In the genomic region with DNA sequence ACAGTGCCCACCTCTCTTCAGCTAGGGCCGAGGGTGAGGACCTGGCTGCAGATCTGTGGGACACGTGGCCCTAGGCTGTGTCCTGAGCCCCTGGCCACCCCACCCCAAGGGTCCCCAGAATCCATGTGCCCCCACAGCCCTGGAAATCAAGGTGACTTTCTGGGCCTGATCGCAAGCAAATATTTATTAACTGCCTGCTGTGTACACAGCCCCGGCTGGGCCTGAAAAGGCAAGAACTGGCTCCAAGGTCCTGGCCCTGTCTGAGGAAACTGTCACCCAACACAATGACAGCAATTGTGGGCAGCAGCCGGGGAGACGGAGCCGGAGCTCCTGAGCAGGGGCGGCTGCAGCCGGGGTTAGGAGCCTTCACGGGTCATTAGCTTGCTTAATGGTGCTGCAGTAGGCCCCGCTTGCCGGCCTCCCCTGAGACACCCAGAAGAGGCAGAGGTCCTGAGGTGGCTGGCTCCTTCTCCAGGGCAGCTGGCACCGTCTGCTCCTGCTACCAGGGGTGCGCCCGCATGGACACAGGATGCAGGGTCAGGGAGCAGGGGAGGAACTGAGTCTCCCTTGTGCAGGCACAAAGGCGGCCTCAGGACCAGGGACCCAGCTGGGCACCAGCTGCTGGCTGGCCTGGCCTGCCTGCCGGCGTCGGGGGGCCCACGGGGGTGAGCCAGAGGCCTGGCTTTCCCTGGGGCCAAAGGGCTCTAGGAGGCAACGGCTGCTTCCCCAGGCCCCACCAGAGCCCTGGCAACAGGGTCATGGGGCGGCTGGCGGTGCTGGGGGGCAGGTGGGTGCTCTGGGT, we compare ENCODE assay signal across 10 cellular contexts. TPM values are rescaled to one million over a fixed set of nuclear protein-coding genes. Genes with fewer than 3 reads are reported as not detected.
DNase-seq lines count a peak whose midpoint lies in the region; ATAC-seq and TF ChIP-seq lines count a peak whose summit lies in the region.
"Had no signal": no experiment of that assay in that cellular context is flagged by ENCODE, and none has a peak within 500 bp of the region (broad histone marks: within the 10 kb centered on the region; RNA-seq: fewer than 3 reads in every experiment).

No MANE protein-coding gene starts in this region.

- no peak overlapping the region for H3K27ac Mint-ChIP-seq in activated CD4-positive, alpha-beta T cell treated with anti-CD3 and anti-CD28 coated beads, Interleukin-2, amount 10 ng/mL, durations not matched to agents 24 days and 14 days

- intact Hi-C loops in activated CD4-positive, alpha-beta T cell treated with anti-CD3 and anti-CD28 coated beads, Interleukin-2, amount 10 ng/mL, durations not matched to agents 24 days and 14 days (cut with micrococcal nuclease) = no loop called here

- peak; percentile 51 for DNase-seq in activated CD4-positive, alpha-beta T cell treated with anti-CD3 and anti-CD28 coated beads, Interleukin-2, amount 10 ng/mL, durations not matched to agents 24 days and 14 days
- no peak for DNase-seq in activated CD4-positive, alpha-beta T cell treated with anti-CD3 and anti-CD28 coated beads, Interleukin-2, amount 50 U/mL, for 1 hour
- DNase-seq in SJCRH30 (peak; percentile 67 to 73), right atrium auricular region (ENCODE audit: low spot score) (peak; percentile 54), retina (peak; percentile 79), middle frontal gyrus (ENCODE audit: extremely low spot score, low spot score) (no peak), erythroblast (lab: John Stamatoyannopoulos, UW) (no peak)
- DNase-seq: SHP77 had no signal

- TF ChIP-seq POLR2A in erythroblast (IDR thresholded peaks at IDR 0.05; ENCODE audit: low read length) = no peak

- no peaks in the 10 kb centered on the region for H3K9me3 Mint-ChIP-seq in activated CD4-positive, alpha-beta T cell treated with anti-CD3 and anti-CD28 coated beads, Interleukin-2, amount 10 ng/mL, durations not matched to agents 24 days and 14 days

- no peaks in the 10 kb centered on the region for H3K36me3 ChIP-seq in SJCRH30
- peaks cover 6% of the 10 kb centered on the region for H3K36me3 ChIP-seq in right atrium auricular region
- H3K36me3 ChIP-seq: cardiac muscle cell had no signal

- no peak for TF ChIP-seq CTCF in right atrium auricular region (IDR thresholded peaks at IDR 0.05)

- peaks cover 8% of the 10 kb centered on the region for H3K27me3 Mint-ChIP-seq in activated CD4-positive, alpha-beta T cell treated with anti-CD3 and anti-CD28 coated beads, Interleukin-2, amount 10 ng/mL, durations not matched to agents 24 days and 14 days

- no peaks in the 10 kb centered on the region for H3K4me1 Mint-ChIP-seq in activated CD4-positive, alpha-beta T cell treated with anti-CD3 and anti-CD28 coated beads, Interleukin-2, amount 10 ng/mL, durations not matched to agents 24 days and 14 days

- no peaks in the 10 kb centered on the region for H3K36me3 Mint-ChIP-seq in activated CD4-positive, alpha-beta T cell treated with anti-CD3 and anti-CD28 coated beads, Interleukin-2, amount 10 ng/mL, durations not matched to agents 24 days and 14 days (ENCODE audit: low read depth)

- H3K27ac ChIP-seq in SJCRH30 (peak overlapping the region; percentile 22), right atrium auricular region (no peak overlapping the region)
- H3K27ac ChIP-seq: cardiac muscle cell had no signal

- H3K4me3 ChIP-seq in SJCRH30 (peak overlapping the region; percentile 2; the same call in 1 of the 2 replicates), right atrium auricular region (no peak overlapping the region)
- H3K4me3 ChIP-seq: cardiac muscle cell had no signal

- H3K4me3 Mint-ChIP-seq in activated CD4-positive, alpha-beta T cell treated with anti-CD3 and anti-CD28 coated beads, Interleukin-2, amount 10 ng/mL, durations not matched to agents 24 days and 14 days = no peak overlapping the region

- H3K4me1 ChIP-seq in SJCRH30 (peaks cover 11% of the 10 kb centered on the region), right atrium auricular region (no peaks in the 10 kb centered on the region)

- ATAC-seq in GM21529 (IDR thresholded peaks at IDR 0.05; ENCODE audit: unreplicated experiment) = no peak

- H3K9me3 ChIP-seq in SJCRH30 (replicated peaks) (no peaks in the 10 kb centered on the region), right atrium auricular region (no peaks in the 10 kb centered on the region)

- H3K27me3 ChIP-seq in SJCRH30 (no peaks in the 10 kb centered on the region; the same call in 1 of the 2 replicates), right atrium auricular region (no peaks in the 10 kb centered on the region)
- H3K27me3 ChIP-seq: cardiac muscle cell had no signal

RNA-seq across cellular contexts. Expression of a gene that starts 24.1 kb away (rescaled TPM):
- total RNA-seq in activated CD4-positive, alpha-beta T cell treated with anti-CD3 and anti-CD28 coated beads, Interleukin-2, amount 10 ng/mL, durations not matched to agents 24 days and 14 days = 22.3 and 23.1 TPM in 2 replicates
- 3.9 and 6.3 TPM in 2 replicates for total RNA-seq in SJCRH30 (2014; rRNA removed; shearing (Covaris generic))
- total RNA-seq in right atrium auricular region = 10 to 100 TPM; 12.2 to 14.1 TPM

Comparison
In these comparisons a context has a peak if more than half of its experiments do, and no peak if none do; other contexts are left out.
1. DNase-seq: peak in activated CD4-positive, alpha-beta T cell treated with anti-CD3 and anti-CD28 coated beads, Interleukin-2, amount 10 ng/mL, durations not matched to agents 24 days and 14 days (single experiment), SJCRH30 (2 of 2), right atrium auricular region (single experiment) and retina (single experiment); none in activated CD4-positive, alpha-beta T cell treated with anti-CD3 and anti-CD28 coated beads, Interleukin-2, amount 50 U/mL, for 1 hour (single experiment), middle frontal gyrus (single experiment) and erythroblast (0 of 2).